ENCODE assay signal across 1 cellular context in the genomic region with DNA sequence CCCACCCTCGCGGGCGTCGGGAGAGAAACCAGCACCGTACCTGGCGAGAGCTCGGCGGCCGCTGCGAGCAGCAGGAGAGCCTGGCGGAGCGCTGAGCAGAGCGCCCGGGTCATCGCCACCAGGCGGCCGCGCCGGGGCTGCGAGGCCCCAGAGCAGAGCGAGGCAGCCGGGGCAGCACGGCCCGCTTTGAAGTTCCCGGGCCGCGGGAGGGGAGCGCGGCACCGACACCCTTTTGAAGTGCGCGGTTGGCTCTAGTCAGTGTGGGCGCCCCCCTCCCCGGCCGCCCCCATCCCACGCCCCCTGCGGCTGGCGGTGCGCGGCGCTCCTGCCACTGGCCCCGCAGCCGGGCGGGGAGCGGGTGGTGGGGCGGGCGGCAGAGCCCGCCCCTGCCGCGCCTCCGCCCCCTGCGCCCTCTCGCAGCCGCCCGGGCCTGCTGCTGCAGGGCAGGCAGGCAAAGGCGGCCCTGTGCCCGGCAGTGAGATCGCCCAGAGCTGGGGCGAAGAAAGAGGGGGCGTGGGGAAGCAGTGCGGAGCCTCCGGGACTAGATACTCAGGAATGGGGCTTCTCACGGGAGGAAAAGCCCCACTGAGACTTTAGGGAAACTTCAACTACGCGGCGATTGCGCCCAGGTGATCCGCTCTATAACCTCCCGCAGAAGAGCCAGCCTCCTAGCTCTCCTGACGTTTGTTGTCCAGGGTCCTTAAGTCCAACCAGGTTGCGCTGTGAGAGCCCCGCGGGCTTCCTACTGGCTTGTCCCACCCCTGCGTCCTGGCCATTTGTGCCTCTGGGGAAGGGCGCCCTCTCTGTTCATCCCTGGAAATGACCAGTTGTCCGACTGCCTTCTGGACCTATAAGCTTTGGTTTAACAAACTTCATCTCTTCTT.
A peak's percentile ranks its signal among the peaks of the same experiment; 100 is the strongest.
TF ChIP-seq lines count a peak whose summit lies in the region.

Gene ACVR1C (minus strand): TSS at position 333 of the 884 bp plus-strand sequence. CDS start 220 bp downstream, at position 113.

TF ChIP-seq in HepG2, 621 proteins besides CTCF, POLR2A, EP300 and RAD21 (continued from another document and continues in another):
- TF ChIP-seq MNT (IDR thresholded peaks at IDR 0.05) = no peak
- TF ChIP-seq KMT2A (CRISPR knock-in tag; IDR thresholded peaks at IDR 0.05) = 0 out of 2 replicates have a peak, but pooled peaks have one; percentile 30
- TF ChIP-seq MBD4 (IDR thresholded peaks at IDR 0.05; ENCODE audit: borderline replicate concordance, low read length) = no peak
- TF ChIP-seq ZNF773 (CRISPR knock-in tag; IDR thresholded peaks at IDR 0.05; ENCODE audit: borderline replicate concordance) = no peak; the same call in 1 of the 2 replicates
- peak; percentile 78 for TF ChIP-seq ZNF780A (CRISPR knock-in tag; IDR thresholded peaks at IDR 0.05)
- TF ChIP-seq TFDP2 (CRISPR knock-in tag; IDR thresholded peaks at IDR 0.05) = peak; percentile 81
- no peak for TF ChIP-seq ZNF335 (CRISPR knock-in tag; IDR thresholded peaks at IDR 0.05)
- TF ChIP-seq, protein P1, sequence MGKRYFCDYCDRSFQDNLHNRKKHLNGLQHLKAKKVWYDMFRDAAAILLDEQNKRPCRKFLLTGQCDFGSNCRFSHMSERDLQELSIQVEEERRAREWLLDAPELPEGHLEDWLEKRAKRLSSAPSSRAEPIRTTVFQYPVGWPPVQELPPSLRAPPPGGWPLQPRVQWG (CRISPR knock-in tag; IDR thresholded peaks at IDR 0.05; ENCODE audit: borderline replicate concordance, low read depth) = no peak
- no peak for TF ChIP-seq MTF1 (CRISPR knock-in tag; IDR thresholded peaks at IDR 0.05)
- TF ChIP-seq MTA1 (CRISPR knock-in tag; IDR thresholded peaks at IDR 0.05; ENCODE audit: borderline replicate concordance) = 0 out of 2 replicates have a peak, but pooled peaks have one; percentile 42
- no peak for TF ChIP-seq RBM22 (optimal IDR thresholded peaks at IDR 0.05; ENCODE audit: low read length)
- peak; percentile 53 for TF ChIP-seq GABPB1 (CRISPR knock-in tag; IDR thresholded peaks at IDR 0.05)
- TF ChIP-seq ZMYM2 (CRISPR knock-in tag; IDR thresholded peaks at IDR 0.05) = no peak
- no peak for TF ChIP-seq ZBTB49 (CRISPR knock-in tag; IDR thresholded peaks at IDR 0.05; ENCODE audit: borderline replicate concordance)
- TF ChIP-seq ZNF788 (CRISPR knock-in tag; IDR thresholded peaks at IDR 0.05; ENCODE audit: borderline replicate concordance) = peak; percentile 55; the same call in 1 of the 2 replicates
- TF ChIP-seq, protein P2, sequence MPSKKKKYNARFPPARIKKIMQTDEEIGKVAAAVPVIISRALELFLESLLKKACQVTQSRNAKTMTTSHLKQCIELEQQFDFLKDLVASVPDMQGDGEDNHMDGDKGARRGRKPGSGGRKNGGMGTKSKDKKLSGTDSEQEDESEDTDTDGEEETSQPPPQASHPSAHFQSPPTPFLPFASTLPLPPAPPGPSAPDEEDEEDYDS (CRISPR knock-in tag; IDR thresholded peaks at IDR 0.05) = no peak
- TF ChIP-seq MXI1 (IDR thresholded peaks at IDR 0.05; ENCODE audit: borderline replicate concordance, low read depth, low read length) = 0 out of 3 replicates have a peak, but pooled peaks have one; percentile 17
- no peak for TF ChIP-seq ZNF512B (CRISPR knock-in tag; IDR thresholded peaks at IDR 0.05; ENCODE audit: borderline replicate concordance)
- peak; percentile 86 for TF ChIP-seq ZBTB7B (CRISPR knock-in tag; IDR thresholded peaks at IDR 0.05)
- TF ChIP-seq SRSF4 (IDR thresholded peaks at IDR 0.05; ENCODE audit: low read depth, low read length, poor library complexity, severe bottlenecking) = no peak
- 0 out of 2 replicates have a peak, but pooled peaks have one; percentile 14 for TF ChIP-seq SALL1 (CRISPR knock-in tag; IDR thresholded peaks at IDR 0.05)
- no peak for TF ChIP-seq GATAD1 (CRISPR knock-in tag; IDR thresholded peaks at IDR 0.05)
- no peak for TF ChIP-seq ZMYM3 (CRISPR knock-in tag; IDR thresholded peaks at IDR 0.05)
- no peak for TF ChIP-seq ZFP36L2 (CRISPR knock-in tag; IDR thresholded peaks at IDR 0.05)
- TF ChIP-seq ERF (CRISPR knock-in tag; IDR thresholded peaks at IDR 0.05) = no peak; the same call in 1 of the 2 replicates
- TF ChIP-seq, protein P3, sequence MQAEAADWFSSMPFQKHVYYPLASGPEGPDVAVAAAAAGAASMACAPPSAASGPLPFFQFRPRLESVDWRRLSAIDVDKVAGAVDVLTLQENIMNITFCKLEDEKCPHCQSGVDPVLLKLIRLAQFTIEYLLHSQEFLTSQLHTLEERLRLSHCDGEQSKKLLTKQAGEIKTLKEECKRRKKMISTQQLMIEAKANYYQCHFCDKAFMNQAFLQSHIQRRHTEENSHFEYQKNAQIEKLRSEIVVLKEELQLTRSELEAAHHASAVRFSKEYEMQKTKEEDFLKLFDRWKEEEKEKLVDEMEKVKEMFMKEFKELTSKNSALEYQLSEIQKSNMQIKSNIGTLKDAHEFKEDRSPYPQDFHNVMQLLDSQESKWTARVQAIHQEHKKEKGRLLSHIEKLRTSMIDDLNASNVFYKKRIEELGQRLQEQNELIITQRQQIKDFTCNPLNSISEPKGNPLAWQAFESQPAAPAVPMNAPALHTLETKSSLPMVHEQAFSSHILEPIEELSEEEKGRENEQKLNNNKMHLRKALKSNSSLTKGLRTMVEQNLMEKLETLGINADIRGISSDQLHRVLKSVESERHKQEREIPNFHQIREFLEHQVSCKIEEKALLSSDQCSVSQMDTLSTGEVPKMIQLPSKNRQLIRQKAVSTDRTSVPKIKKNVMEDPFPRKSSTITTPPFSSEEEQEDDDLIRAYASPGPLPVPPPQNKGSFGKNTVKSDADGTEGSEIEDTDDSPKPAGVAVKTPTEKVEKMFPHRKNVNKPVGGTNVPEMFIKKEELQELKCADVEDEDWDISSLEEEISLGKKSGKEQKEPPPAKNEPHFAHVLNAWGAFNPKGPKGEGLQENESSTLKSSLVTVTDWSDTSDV (CRISPR knock-in tag; IDR thresholded peaks at IDR 0.05) = no peak
- TF ChIP-seq ZNF264 (CRISPR knock-in tag; IDR thresholded peaks at IDR 0.05) = no peak
- 0 out of 2 replicates have a peak, but pooled peaks have one; percentile 49 for TF ChIP-seq ZNF777 (CRISPR knock-in tag; IDR thresholded peaks at IDR 0.05)
- 0 out of 2 replicates have a peak, but pooled peaks have one; percentile 10 for TF ChIP-seq ZFP36L1 (CRISPR knock-in tag; IDR thresholded peaks at IDR 0.05)
- TF ChIP-seq BHLHE40 (IDR thresholded peaks at IDR 0.05; ENCODE audit: low read length) = peak; percentile 33; the same call in 1 of the 2 replicates
- peak; percentile 73 for TF ChIP-seq ZSCAN31 (CRISPR knock-in tag; IDR thresholded peaks at IDR 0.05; ENCODE audit: low read depth)
- TF ChIP-seq, protein P4, sequence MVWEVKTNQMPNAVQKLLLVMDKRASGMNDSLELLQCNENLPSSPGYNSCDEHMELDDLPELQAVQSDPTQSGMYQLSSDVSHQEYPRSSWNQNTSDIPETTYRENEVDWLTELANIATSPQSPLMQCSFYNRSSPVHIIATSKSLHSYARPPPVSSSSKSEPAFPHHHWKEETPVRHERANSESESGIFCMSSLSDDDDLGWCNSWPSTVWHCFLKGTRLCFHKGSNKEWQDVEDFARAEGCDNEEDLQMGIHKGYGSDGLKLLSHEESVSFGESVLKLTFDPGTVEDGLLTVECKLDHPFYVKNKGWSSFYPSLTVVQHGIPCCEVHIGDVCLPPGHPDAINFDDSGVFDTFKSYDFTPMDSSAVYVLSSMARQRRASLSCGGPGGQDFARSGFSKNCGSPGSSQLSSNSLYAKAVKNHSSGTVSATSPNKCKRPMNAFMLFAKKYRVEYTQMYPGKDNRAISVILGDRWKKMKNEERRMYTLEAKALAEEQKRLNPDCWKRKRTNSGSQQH (CRISPR knock-in tag; IDR thresholded peaks at IDR 0.05; ENCODE audit: low read depth) = no peak
- TF ChIP-seq HIVEP1 (CRISPR knock-in tag; IDR thresholded peaks at IDR 0.05) = no peak
- TF ChIP-seq PHB2 (IDR thresholded peaks at IDR 0.05; ENCODE audit: partially characterized antibody) = no peak
- TF ChIP-seq ZNF121 (CRISPR knock-in tag; IDR thresholded peaks at IDR 0.05) = 0 out of 2 replicates have a peak, but pooled peaks have one; percentile 24
- TF ChIP-seq ZBTB3 (CRISPR knock-in tag; IDR thresholded peaks at IDR 0.05; ENCODE audit: borderline replicate concordance, low read depth) = no peak
- TF ChIP-seq AHR (CRISPR knock-in tag; IDR thresholded peaks at IDR 0.05) = no peak
- no peak for TF ChIP-seq THAP8 (CRISPR knock-in tag; IDR thresholded peaks at IDR 0.05; ENCODE audit: borderline replicate concordance)
- TF ChIP-seq SCMH1 (CRISPR knock-in tag; IDR thresholded peaks at IDR 0.05; ENCODE audit: borderline replicate concordance) = no peak
- TF ChIP-seq KLF13 (CRISPR knock-in tag; IDR thresholded peaks at IDR 0.05) = no peak
- no peak for TF ChIP-seq EHMT2 (IDR thresholded peaks at IDR 0.05; ENCODE audit: borderline replicate concordance, low read depth, low read length)
- TF ChIP-seq MIXL1 (CRISPR knock-in tag; IDR thresholded peaks at IDR 0.05) = no peak
